Comparison of ENCODE assay signal across 22 cellular contexts in genomic region chr17:49525831-49526741, GRCh38. TPM values are rescaled to one million over a fixed set of nuclear protein-coding genes. Genes with fewer than 3 reads are reported as not detected.
DNase-seq lines count a peak whose midpoint lies in the region; ATAC-seq, FAIRE-seq and TF ChIP-seq lines count a peak whose summit lies in the region.
"Had no signal": no experiment of that assay in that cellular context is flagged by ENCODE, and none has a peak within 500 bp of the region (broad histone marks: within the 10 kb centered on the region; RNA-seq: fewer than 3 reads in every experiment).

No MANE protein-coding gene starts in this region.

- peak; percentile 23 for FAIRE-seq in HTR-8/SVneo (lab: Jason Lieb, UNC)
- FAIRE-seq: urothelium cell line had no signal

- no peaks in the 10 kb centered on the region for H3K36me3 Mint-ChIP-seq in activated naive CD8-positive, alpha-beta T cell treated with anti-CD3 and anti-CD28 coated beads for 36 hours
- H3K36me3 Mint-ChIP-seq: activated CD8-positive, alpha-beta memory T cell treated with anti-CD3 and anti-CD28 coated beads, Interleukin-2, amount 10 ng/mL, durations not matched to agents 7 days and 5 days had no signal

- peak overlapping the region in 1 of 2 experiments; percentile 7 for H2BK12ac ChIP-seq in mesenchymal stem cell (ENCODE audit: low read length in 2 of 2)

- H3K79me1 ChIP-seq in mesenchymal stem cell (replicated peaks; ENCODE audit: low read length, poor library complexity, severe bottlenecking): no peaks in the 10 kb centered on the region

- H2BK120ac ChIP-seq in mesenchymal stem cell (ENCODE audit: low read depth, low read length): no peak overlapping the region

- H3K27me3 ChIP-seq in hepatocyte: no peaks in the 10 kb centered on the region
- H3K27me3 ChIP-seq in sigmoid colon: no peaks in the 10 kb centered on the region
- H3K27me3 ChIP-seq in mesenchymal stem cell (ENCODE audit: control insufficient read depth in 1 of 2, insufficient read depth in 1 of 2, low read length in 2 of 2): peaks cover 66 to 88% of the 10 kb centered on the region in 2 experiments
- H3K27me3 ChIP-seq: adrenal gland, gastrocnemius medialis had no signal

- WGBS in hepatocyte (ENCODE audit: low lambda C conversion rate, missing lambda C conversion rate): 83% methylated on average over 24 of the region's 24 CpGs
- WGBS in sigmoid colon, 2 donors: 80 to 81% methylated on average over 24 of the region's 24 CpGs
- 83% methylated on average over 24 of the region's 24 CpGs for WGBS in mesenchymal stem cell

- no peaks in the 10 kb centered on the region for H3K79me2 ChIP-seq in hepatocyte

- no peak overlapping the region for H4K8ac ChIP-seq in mesenchymal stem cell (ENCODE audit: low read length)

- H3K27ac ChIP-seq in hepatocyte (no peak overlapping the region), sigmoid colon (no peak overlapping the region), mesenchymal stem cell (ENCODE audit: low read length, poor library complexity, severe bottlenecking) (no peak overlapping the region)
- H3K27ac ChIP-seq: adrenal gland, gastrocnemius medialis had no signal

- no peak overlapping the region for H3K9ac ChIP-seq in mesenchymal stem cell (ENCODE audit: low read length)

- ATAC-seq in GM21786 (IDR thresholded peaks at IDR 0.05; ENCODE audit: unreplicated experiment) (no peak), HG03342 (IDR thresholded peaks at IDR 0.05; ENCODE audit: unreplicated experiment) (no peak)
- ATAC-seq: activated CD8-positive, alpha-beta memory T cell treated with anti-CD3 and anti-CD28 coated beads, Interleukin-2, amount 10 ng/mL, durations not matched to agents 7 days and 5 days; gastrocnemius medialis had no signal

- no peak for TF ChIP-seq EP300 in sigmoid colon (IDR thresholded peaks at IDR 0.05)

- H2AFZ ChIP-seq in hepatocyte (no peak overlapping the region), mesenchymal stem cell (ENCODE audit: low read depth, low read length) (no peak overlapping the region)

- no peak for TF ChIP-seq CTCF in hepatocyte (IDR thresholded peaks at IDR 0.05; ENCODE audit: poor library complexity)
- TF ChIP-seq CTCF in sigmoid colon (IDR thresholded peaks at IDR 0.05): no peak

- peaks cover 13% of the 10 kb centered on the region for H3K27me3 Mint-ChIP-seq in activated naive CD8-positive, alpha-beta T cell treated with anti-CD3 and anti-CD28 coated beads for 36 hours

- H3K4me1 Mint-ChIP-seq in activated naive CD8-positive, alpha-beta T cell treated with anti-CD3 and anti-CD28 coated beads for 36 hours: peaks cover 5% of the 10 kb centered on the region

- no peaks in the 10 kb centered on the region for H3K4me1 ChIP-seq in hepatocyte (ENCODE audit: insufficient read depth)
- H3K4me1 ChIP-seq in sigmoid colon: no peaks in the 10 kb centered on the region
- peaks cover 3% of the 10 kb centered on the region for H3K4me1 ChIP-seq in mesenchymal stem cell (ENCODE audit: control insufficient read depth, insufficient read depth, low read depth, low read length)
- H3K4me1 ChIP-seq: adrenal gland, gastrocnemius medialis had no signal

- no peaks in the 10 kb centered on the region for H3K9me2 ChIP-seq in hepatocyte (replicated peaks; ENCODE audit: insufficient read depth)

- no peak overlapping the region for H3K23ac ChIP-seq in mesenchymal stem cell (ENCODE audit: low read length in 2 of 2)

- no peak overlapping the region for H3K27ac Mint-ChIP-seq in activated naive CD8-positive, alpha-beta T cell treated with anti-CD3 and anti-CD28 coated beads for 36 hours
- H3K27ac Mint-ChIP-seq: activated CD8-positive, alpha-beta memory T cell treated with anti-CD3 and anti-CD28 coated beads, Interleukin-2, amount 10 ng/mL, durations not matched to agents 7 days and 5 days had no signal

- no peak overlapping the region for H4K91ac ChIP-seq in mesenchymal stem cell (ENCODE audit: low read length)

- intact Hi-C loops in sigmoid colon (cut with DNase I): no loop called here

- H3K4me2 ChIP-seq in hepatocyte (no peak overlapping the region), mesenchymal stem cell (ENCODE audit: low read length, poor library complexity, severe bottlenecking) (no peak overlapping the region)

- H3K4me3 ChIP-seq in hepatocyte (no peak overlapping the region), sigmoid colon (no peak overlapping the region), mesenchymal stem cell (ENCODE audit: insufficient read depth in 1 of 2, low read depth in 1 of 2, low read length in 2 of 2) (peak overlapping the region in 1 of 2 experiments; percentile 22)
- H3K4me3 ChIP-seq: adrenal gland, gastrocnemius medialis had no signal

- H3K9me3 ChIP-seq in hepatocyte (ENCODE audit: low read depth): no peaks in the 10 kb centered on the region
- H3K9me3 ChIP-seq in sigmoid colon: no peaks in the 10 kb centered on the region
- no peaks in the 10 kb centered on the region for H3K9me3 ChIP-seq in mesenchymal stem cell (ENCODE audit: control insufficient read depth, low read length)
- H3K9me3 ChIP-seq: adrenal gland, gastrocnemius medialis had no signal

- H3K4ac ChIP-seq in mesenchymal stem cell (ENCODE audit: low read depth in 1 of 2, low read length in 2 of 2): no peak overlapping the region

- no peak overlapping the region for H3K4me3 Mint-ChIP-seq in activated naive CD8-positive, alpha-beta T cell treated with anti-CD3 and anti-CD28 coated beads for 36 hours
- H3K4me3 Mint-ChIP-seq: activated CD8-positive, alpha-beta memory T cell treated with anti-CD3 and anti-CD28 coated beads, Interleukin-2, amount 10 ng/mL, durations not matched to agents 7 days and 5 days had no signal

- no peak for DNase-seq in HTR-8/SVneo (ENCODE audit: insufficient read length, low spot score)
- peak; percentile 84 to 87 for DNase-seq in cerebellar nuclear complex (lab: John Stamatoyannopoulos, UW)
- peak; percentile 3 for DNase-seq in hepatocyte (ENCODE audit: low spot score)
- peak; percentile 81 for DNase-seq in sigmoid colon
- DNase-seq in mesenchymal stem cell: no peak
- DNase-seq in activated naive CD8-positive, alpha-beta T cell treated with anti-CD3 and anti-CD28 coated beads for 36 hours: no peak
- DNase-seq: activated CD4-positive, alpha-beta T cell treated with anti-CD3 and anti-CD28 coated beads for 4 hours; activated CD8-positive, alpha-beta memory T cell treated with anti-CD3 and anti-CD28 coated beads, Interleukin-2, amount 10 ng/mL, durations not matched to agents 7 days and 5 days; AML-193; effector CD4-positive, alpha-beta T cell; gastrocnemius medialis; MM.1S; NCI-H774; OCI-M1; SHP77 treated with DMSO at 0.1 percent for 48 hours; stimulated activated CD8-positive, alpha-beta memory T cell treated with anti-CD3 and anti-CD28 coated beads, Interleukin-4, amount 100 ng/mL, for 48 hours; T-helper 1 cell had no signal

- TF ChIP-seq POLR2A in sigmoid colon (IDR thresholded peaks at IDR 0.05): no peak

- no peak overlapping the region for H2BK5ac ChIP-seq in mesenchymal stem cell (ENCODE audit: low read depth, low read length, poor library complexity, severe bottlenecking)

- H3K36me3 ChIP-seq in hepatocyte (replicated peaks; ENCODE audit: insufficient read depth, low read depth): no peaks in the 10 kb centered on the region
- H3K36me3 ChIP-seq in sigmoid colon: no peaks in the 10 kb centered on the region
- no peaks in the 10 kb centered on the region for H3K36me3 ChIP-seq in mesenchymal stem cell (ENCODE audit: control insufficient read depth in 1 of 2, insufficient read depth in 2 of 2, low read depth in 1 of 2, low read length in 2 of 2)
- H3K36me3 ChIP-seq: adrenal gland, gastrocnemius medialis had no signal

- no peak overlapping the region for H2BK15ac ChIP-seq in mesenchymal stem cell (ENCODE audit: low read depth, poor library complexity, severe bottlenecking)

- peak overlapping the region in 1 of 2 experiments; percentile 69 for H3K14ac ChIP-seq in mesenchymal stem cell (ENCODE audit: low read length in 2 of 2)

- no peaks in the 10 kb centered on the region for H3K9me3 Mint-ChIP-seq in activated naive CD8-positive, alpha-beta T cell treated with anti-CD3 and anti-CD28 coated beads for 36 hours

- no peaks in the 10 kb centered on the region for H4K20me1 ChIP-seq in hepatocyte (ENCODE audit: insufficient read depth, poor library complexity, severe bottlenecking)

- no peak overlapping the region for H3K18ac ChIP-seq in mesenchymal stem cell (ENCODE audit: low read depth in 1 of 2, low read length in 2 of 2)

- H2AK5ac ChIP-seq in mesenchymal stem cell (ENCODE audit: low read length, severe bottlenecking): no peak overlapping the region

RNA-seq across cellular contexts. Expression of gene NGFR, which starts 31.0 kb away (rescaled TPM):
- total RNA-seq in hepatocyte: 2.4 and 3.6 TPM in 2 replicates
- 5.5 and 5.6 TPM in 2 replicates for polyA plus RNA-seq in hepatocyte
- 10 to 100 TPM in 3 of 4 donors, 1 to 10 TPM in 1; 6.9 to 15.2 (median 12.6) TPM for total RNA-seq in sigmoid colon
- 1 to 10 TPM in 1 of 3 donors, under 1 TPM in 2; 0.46 to 6.8 (median 0.60) TPM for polyA plus RNA-seq in sigmoid colon
- 12.1 TPM for polyA plus RNA-seq in mesenchymal stem cell (2013, experiment 1 of 2)
- polyA plus RNA-seq in mesenchymal stem cell (2013, experiment 2 of 2): 11.7 TPM
- under 1 TPM in 1 of 2 experiments, not detected in 1; 0.16 TPM for total RNA-seq in activated naive CD8-positive, alpha-beta T cell treated with anti-CD3 and anti-CD28 coated beads for 36 hours

RNA-seq across cellular contexts. Expression of gene NXPH3, which starts 49.6 kb away (rescaled TPM):
- total RNA-seq in hepatocyte (0.40 and 1.2 TPM in 2 replicates), sigmoid colon (10 to 100 TPM; 20.2 to 32.6 (median 21.9) TPM)
- polyA plus RNA-seq in hepatocyte (0.21 and 0.77 TPM in 2 replicates), sigmoid colon (1 to 10 TPM in 2 of 3 donors, under 1 TPM in 1; 0.23 to 2.4 (median 2.1) TPM)
- 0.01 TPM for polyA plus RNA-seq in mesenchymal stem cell (2013, experiment 1 of 2)
- 0.12 TPM for polyA plus RNA-seq in mesenchymal stem cell (2013, experiment 2 of 2)
- total RNA-seq in activated naive CD8-positive, alpha-beta T cell treated with anti-CD3 and anti-CD28 coated beads for 36 hours: under 1 TPM; 0.10 to 0.18 TPM
- total RNA-seq: mononuclear cell had no signal

Comparison
In these comparisons a context has a peak if more than half of its experiments do, and no peak if none do; other contexts are left out.
1. DNase-seq: peak in cerebellar nuclear complex (2 of 2), hepatocyte (single experiment) and sigmoid colon (single experiment); none in HTR-8/SVneo (single experiment), mesenchymal stem cell (single experiment) and activated naive CD8-positive, alpha-beta T cell treated with anti-CD3 and anti-CD28 coated beads for 36 hours (single experiment).